In the genomic region with DNA sequence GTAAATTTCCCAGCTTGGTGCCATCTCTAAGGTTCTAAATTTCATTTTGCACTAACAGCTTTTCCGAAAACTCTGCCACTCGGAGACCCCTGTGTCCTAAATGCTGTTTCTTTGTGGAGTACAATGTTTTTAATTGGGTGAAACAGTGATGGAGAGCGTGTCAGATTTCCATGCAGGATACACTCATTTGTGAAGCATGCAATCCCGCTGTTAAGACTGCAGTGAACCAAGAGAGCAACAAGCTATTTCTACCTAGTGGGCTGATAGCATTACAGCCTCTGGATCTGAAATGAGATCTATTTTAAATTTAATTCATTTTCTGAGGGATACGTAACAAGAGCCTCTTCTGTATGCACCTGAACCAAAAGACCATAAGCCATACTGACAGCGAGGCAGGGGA, we compare ENCODE assay signal across 20 cellular contexts.
A peak's percentile ranks its signal among the peaks of the same experiment; 100 is the strongest.
DNase-seq lines count a peak whose midpoint lies in the region; ATAC-seq and TF ChIP-seq lines count a peak whose summit lies in the region.
"Had no signal": no experiment of that assay in that cellular context is flagged by ENCODE, and none has a peak within 500 bp of the region (broad histone marks: within the 10 kb centered on the region; RNA-seq: fewer than 3 reads in every experiment).

No MANE protein-coding gene starts in this region.

- DNase-seq in IMR-90 (peak; percentile 32), astrocyte of the cerebellum (ENCODE audit: low read depth) (peak; percentile 49), fibroblast of lung (ENCODE audit: low read depth in 2 of 2) (peak; percentile 15 to 54), neuronal stem cell (ENCODE audit: low spot score) (no peak), NCI-H2171 (lab: John Stamatoyannopoulos, UW) (no peak), dorsolateral prefrontal cortex (no peak), GM03348 (ENCODE audit: low spot score) (no peak), activated T-cell treated with anti-CD3 and anti-CD28 coated beads for 4 hours (no peak)
- DNase-seq: Calu3; CD4-positive, alpha-beta memory T cell; MM.1S; NCI-H1092; NCI-H1436 treated with DMSO at 0.1 percent for 48 hours; NCI-H2029; NCI-H748 treated with DMSO at 0.1 percent for 48 hours; SHP77 had no signal

- H3K27ac ChIP-seq in IMR-90 (ENCODE audit: insufficient read depth, low read length) (no peak overlapping the region), fibroblast of lung (ENCODE audit: insufficient read depth, low read length) (no peak overlapping the region), neuronal stem cell (replicated peaks; ENCODE audit: low read length) (no peak overlapping the region), dorsolateral prefrontal cortex (no peak overlapping the region)
- H3K27ac ChIP-seq: BLaER1, HL-60, SK-N-MC had no signal

- intact Hi-C loops in IMR-90 (cut with micrococcal nuclease) (no loop called here), dorsolateral prefrontal cortex (cut with DNase I) (no loop called here)

- ATAC-seq in IMR-90 (ENCODE audit: low read depth) = peak; percentile 46; the same call in 1 of the 2 replicates

- no peak overlapping the region for H2BK12ac ChIP-seq in neuronal stem cell (ENCODE audit: low read length)

- H2BK5ac ChIP-seq in IMR-90 (ENCODE audit: low read depth, low read length, poor library complexity, severe bottlenecking) (no peak overlapping the region), neuronal stem cell (ENCODE audit: low read length) (no peak overlapping the region)

- H3K18ac ChIP-seq in IMR-90 (ENCODE audit: low read depth, low read length) (no peak overlapping the region), neuronal stem cell (ENCODE audit: low read length) (no peak overlapping the region)

- no peak overlapping the region for H3K4me3 ChIP-seq in IMR-90 (ENCODE audit: insufficient read depth, low read depth, low read length)
- no peak overlapping the region for H3K4me3 ChIP-seq in astrocyte of the cerebellum (ENCODE audit: low read depth, low read length)
- H3K4me3 ChIP-seq in fibroblast of lung (replicated peaks in 1 of 4; ENCODE audit: control extremely low read depth in 1 of 4, insufficient read depth in 1 of 4, low read depth in 3 of 4, low read length in 4 of 4) = no peak overlapping the region
- no peak overlapping the region for H3K4me3 ChIP-seq in neuronal stem cell (ENCODE audit: low read length in 2 of 2)
- no peak overlapping the region for H3K4me3 ChIP-seq in dorsolateral prefrontal cortex
- H3K4me3 ChIP-seq: BLaER1, HAP-1, SK-N-MC had no signal

- H2AK5ac ChIP-seq in IMR-90 (ENCODE audit: low read depth, low read length) (no peak overlapping the region), neuronal stem cell (ENCODE audit: low read depth, low read length) (no peak overlapping the region)

- no peak overlapping the region for H2AFZ ChIP-seq in IMR-90 (replicated peaks; ENCODE audit: low read length, poor library complexity)
- no peak overlapping the region for H2AFZ ChIP-seq in fibroblast of lung (ENCODE audit: low read length)
- peak overlapping the region; percentile 25 for H2AFZ ChIP-seq in neuronal stem cell (ENCODE audit: low read length)

- no peak for TF ChIP-seq RAD21 in IMR-90 (IDR thresholded peaks at IDR 0.05; ENCODE audit: low read length)

- H3K9me1 ChIP-seq in IMR-90 (ENCODE audit: insufficient read depth, low read length) = no peaks in the 10 kb centered on the region

- no TSS peak for BruUV-seq in IMR-90 (replicated peaks; lab: Mats Ljungman, UMichigan)

- H4K8ac ChIP-seq in IMR-90 (ENCODE audit: low read depth in 2 of 2, low read length in 2 of 2) (no peak overlapping the region), neuronal stem cell (ENCODE audit: low read depth, low read length) (no peak overlapping the region)

- WGBS in IMR-90 (ENCODE audit: extremely low coverage in 2 of 2, insufficient read length in 1 of 2), 2 experiments = 80% methylated on average over 1 of the region's 6 CpGs; no CpG with 5 or more reads in 1 of the 2 experiments
- WGBS in neuronal stem cell (ENCODE audit: extremely low coverage in 2 of 2, insufficient read length in 2 of 2, insufficient replicate concordance in 1 of 2), 2 donors = no CpG with 5 or more reads among the region's 6 CpGs

- H2BK120ac ChIP-seq in IMR-90 (ENCODE audit: low read depth, low read length) = no peak overlapping the region
- no peak overlapping the region for H2BK120ac ChIP-seq in neuronal stem cell (ENCODE audit: low read depth, low read length)

- no peaks in the 10 kb centered on the region for H3K79me1 ChIP-seq in IMR-90 (ENCODE audit: low read depth in 1 of 2, low read length in 2 of 2)
- no peaks in the 10 kb centered on the region for H3K79me1 ChIP-seq in neuronal stem cell (ENCODE audit: low read depth, low read length)

- dilution Hi-C loops in IMR-90 (cut with HindIII; ENCODE audit: low sequenced_read_pairs, unreplicated experiment) = no loop called here

- H2BK15ac ChIP-seq in IMR-90 (ENCODE audit: low read depth, low read length) (no peak overlapping the region), neuronal stem cell (ENCODE audit: low read length) (no peak overlapping the region)

- H3K79me2 ChIP-seq in fibroblast of lung (ENCODE audit: control insufficient read depth, insufficient read depth, low read length) = no peaks in the 10 kb centered on the region

- H2AK9ac ChIP-seq in IMR-90 (replicated peaks; ENCODE audit: low read depth, low read length, poor library complexity) = no peak overlapping the region

- in situ Hi-C loops in IMR-90 (cut with MboI; ENCODE audit: low sequenced_read_pairs) = no loop called here
- in situ Hi-C loops in astrocyte of the cerebellum (cut with HindIII; ENCODE audit: low sequenced_read_pairs) = no loop called here

- H3K4me1 ChIP-seq in IMR-90 (ENCODE audit: control insufficient read depth, insufficient read depth, low read length) (peaks cover 2% of the 10 kb centered on the region), fibroblast of lung (ENCODE audit: control insufficient read depth, extremely low read depth, insufficient read depth, low read length) (no peaks in the 10 kb centered on the region), neuronal stem cell (ENCODE audit: control insufficient read depth in 2 of 2, insufficient read depth in 1 of 2, low read depth in 1 of 2, low read length in 2 of 2) (peaks cover 2 to 15% of the 10 kb centered on the region in 2 donors)
- H3K4me1 ChIP-seq: HAP-1 had no signal

- CTCF ChIA-PET in IMR-90 (lab: Yijun Ruan, JAX) = no interaction called here

- no peak overlapping the region for H4K91ac ChIP-seq in IMR-90 (ENCODE audit: insufficient read depth, low read depth, low read length)
- no peak overlapping the region for H4K91ac ChIP-seq in neuronal stem cell (ENCODE audit: low read depth, low read length, poor library complexity)

- no peak overlapping the region for H2BK20ac ChIP-seq in IMR-90 (ENCODE audit: low read depth, low read length)

- H3K56ac ChIP-seq in IMR-90 (ENCODE audit: extremely low read depth, insufficient read depth, low read length) = no peak overlapping the region

- H4K20me1 ChIP-seq in IMR-90 (ENCODE audit: insufficient read depth, low read length) (no peaks in the 10 kb centered on the region), fibroblast of lung (ENCODE audit: control insufficient read depth, extremely low read depth, insufficient read depth, low read length) (no peaks in the 10 kb centered on the region)
- H4K20me1 ChIP-seq: BLaER1 had no signal

- H3K4ac ChIP-seq in IMR-90 (ENCODE audit: low read depth, low read length) = no peak overlapping the region
- no peak overlapping the region for H3K4ac ChIP-seq in neuronal stem cell (ENCODE audit: low read length)

- no peaks in the 10 kb centered on the region for H3K36me3 ChIP-seq in IMR-90 (ENCODE audit: control insufficient read depth, insufficient read depth, low read length)
- no peaks in the 10 kb centered on the region for H3K36me3 ChIP-seq in fibroblast of lung (ENCODE audit: control insufficient read depth, insufficient read depth, low read length)
- H3K36me3 ChIP-seq in neuronal stem cell (replicated peaks in 1 of 2; ENCODE audit: control insufficient read depth in 2 of 2, insufficient read depth in 2 of 2, low read length in 2 of 2) = no peaks in the 10 kb centered on the region
- H3K36me3 ChIP-seq: BLaER1, HAP-1 had no signal

- H3K9me3 ChIP-seq in IMR-90 (ENCODE audit: control insufficient read depth, insufficient read depth, low read length) = no peaks in the 10 kb centered on the region
- H3K9me3 ChIP-seq in fibroblast of lung (ENCODE audit: control insufficient read depth, insufficient read depth, low read depth, low read length) = no peaks in the 10 kb centered on the region
- H3K9me3 ChIP-seq in neuronal stem cell (replicated peaks in 1 of 2; ENCODE audit: control insufficient read depth in 2 of 2, insufficient read depth in 1 of 2, low read depth in 1 of 2, low read length in 2 of 2) = peaks cover 0 to 7% of the 10 kb centered on the region in 2 donors
- H3K9me3 ChIP-seq: HAP-1 had no signal

- H3K14ac ChIP-seq in IMR-90 (replicated peaks; ENCODE audit: low read depth, low read length) (no peak overlapping the region), neuronal stem cell (ENCODE audit: low read length) (no peak overlapping the region)

- H3K27me3 ChIP-seq in IMR-90 (ENCODE audit: control insufficient read depth, insufficient read depth, low read length) (no peaks in the 10 kb centered on the region; the same call in 1 of the 2 replicates), fibroblast of lung (ENCODE audit: control insufficient read depth, insufficient read depth, low read length) (no peaks in the 10 kb centered on the region), neuronal stem cell (ENCODE audit: control insufficient read depth in 3 of 3, insufficient read depth in 3 of 3, low read depth in 1 of 3, low read length in 3 of 3) (no peaks in the 10 kb centered on the region), dorsolateral prefrontal cortex (no peaks in the 10 kb centered on the region)
- H3K27me3 ChIP-seq: BLaER1 had no signal

- no peak overlapping the region for H3K4me2 ChIP-seq in IMR-90 (ENCODE audit: low read depth, low read length)
- H3K4me2 ChIP-seq in fibroblast of lung (ENCODE audit: extremely low read depth, insufficient read depth, low read length) = no peak overlapping the region
- H3K4me2 ChIP-seq in neuronal stem cell (ENCODE audit: insufficient read depth, low read length, poor library complexity, severe bottlenecking) = no peak overlapping the region
- H3K4me2 ChIP-seq: BLaER1 had no signal

- no peak for TF ChIP-seq POLR2A in IMR-90 (IDR thresholded peaks at IDR 0.05; ENCODE audit: low read depth, low read length)

- TF ChIP-seq CTCF in IMR-90 (conservative IDR thresholded peaks at IDR 0.05; ENCODE audit: low read depth, low read length) (no peak), astrocyte of the cerebellum (IDR thresholded peaks at IDR 0.05; ENCODE audit: low read depth, low read length, missing control alignments) (no peak), fibroblast of lung (conservative IDR thresholded peaks at IDR 0.05 in 1 of 2, IDR thresholded peaks at IDR 0.05 in 1 of 2; ENCODE audit: low read depth in 1 of 2, low read length in 2 of 2) (no peak), dorsolateral prefrontal cortex (IDR thresholded peaks at IDR 0.05 in 54 of 56, conservative IDR thresholded peaks at IDR 0.05 in 2 of 56; ENCODE audit: low read depth in 1 of 56, partially characterized antibody in 56 of 56) (no peak)

- H3K9ac ChIP-seq in IMR-90 (ENCODE audit: low read depth, low read length) = no peak overlapping the region
- no peak overlapping the region for H3K9ac ChIP-seq in fibroblast of lung (ENCODE audit: insufficient read depth, low read length)
- no peak overlapping the region for H3K9ac ChIP-seq in neuronal stem cell (ENCODE audit: low read depth, low read length, poor library complexity)
- H3K9ac ChIP-seq: BLaER1 had no signal

- no peak overlapping the region for H4K5ac ChIP-seq in IMR-90 (ENCODE audit: low read depth, low read length)

- POLR2A ChIA-PET in IMR-90 (lab: Charles Lee; ENCODE audit: unreplicated experiment) = no interaction called here

- H3K23ac ChIP-seq in IMR-90 (ENCODE audit: low read depth, low read length) = no peak overlapping the region
- H3K23ac ChIP-seq in neuronal stem cell (ENCODE audit: low read depth, low read length, poor library complexity) = no peak overlapping the region

Comparison
In these comparisons a context has a peak if more than half of its experiments do, and no peak if none do; other contexts are left out.
1. DNase-seq: peak in IMR-90 (single experiment), astrocyte of the cerebellum (single experiment) and fibroblast of lung (2 of 2); none in neuronal stem cell (single experiment), NCI-H2171 (single experiment), dorsolateral prefrontal cortex (0 of 10), GM03348 (single experiment) and activated T-cell treated with anti-CD3 and anti-CD28 coated beads for 4 hours (single experiment).